Comparison of ENCODE assay signal across 25 cellular contexts in the genomic region with DNA sequence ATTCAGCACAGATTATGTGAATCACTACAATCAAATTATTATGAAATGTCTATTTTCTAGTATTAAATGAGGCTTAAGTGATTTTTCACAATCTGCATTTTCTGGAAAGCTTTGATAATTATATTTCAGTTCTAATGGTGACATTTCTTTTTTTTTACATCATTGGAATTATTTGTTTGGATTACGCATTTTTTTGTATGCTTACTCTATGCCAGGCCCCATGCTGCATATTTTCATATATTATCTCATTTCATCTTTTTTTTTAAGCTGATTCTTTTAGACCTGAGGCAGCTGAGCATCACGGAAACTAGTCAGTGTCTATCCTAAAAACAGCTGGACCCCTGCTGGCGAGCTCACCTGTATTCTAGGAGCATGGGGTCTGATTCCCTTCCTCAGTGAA.
"Had no signal": no experiment of that assay in that cellular context is flagged by ENCODE, and none has a peak within 500 bp of the region (broad histone marks: within the 10 kb centered on the region; RNA-seq: fewer than 3 reads in every experiment).

No MANE protein-coding gene starts in this region.

- ATAC-seq: activated CD8-positive, alpha-beta memory T cell treated with anti-CD3 and anti-CD28 coated beads, Interleukin-2, amount 10 ng/mL, durations not matched to agents 7 days and 5 days; activated CD8-positive, alpha-beta T cell treated with anti-CD3 and anti-CD28 coated beads for 36 hours; activated T-helper 17 cell treated with anti-CD3 and anti-CD28 coated beads, Interleukin-2, amount 50 U/mL, for 72 hours; left ventricle myocardium superior; naive thymus-derived CD8-positive, alpha-beta T cell; sciatic nerve; stimulated activated effector memory CD8-positive, alpha-beta T cell treated with anti-CD3 and anti-CD28 coated beads, Interleukin-12 subunit alpha, Interleukin-12 subunit beta, amount 100 ng/mL, for 72 hours; stimulated activated naive CD8-positive, alpha-beta T cell treated with anti-CD3 and anti-CD28 coated beads, Interleukin-15, amount 100 ng/mL, for 72 hours had no signal

- H3K9ac ChIP-seq: neural progenitor cell had no signal

- FAIRE-seq: frontal cortex, small intestine had no signal

- H3K4me2 ChIP-seq: neural progenitor cell had no signal

- H3K36me3 ChIP-seq: breast epithelium, neural progenitor cell, suprapubic skin, transverse colon, uterus had no signal

- H2AFZ ChIP-seq: neural progenitor cell had no signal

- H3K27ac ChIP-seq: breast epithelium, coronary artery, epithelial cell of prostate, neural progenitor cell, suprapubic skin, transverse colon, uterus had no signal

- DNase-seq: activated CD4-positive, alpha-beta T cell treated with anti-CD3 and anti-CD28 coated beads, Interleukin-2, amount 10 ng/mL, durations not matched to agents 24 days and 14 days; activated CD8-positive, alpha-beta memory T cell treated with anti-CD3 and anti-CD28 coated beads, Interleukin-2, amount 10 ng/mL, durations not matched to agents 7 days and 5 days; activated CD8-positive, alpha-beta T cell treated with anti-CD3 and anti-CD28 coated beads for 36 hours; activated naive CD8-positive, alpha-beta T cell treated with anti-CD3 and anti-CD28 coated beads for 36 hours; activated T-cell treated with anti-CD3 and anti-CD28 coated beads, Interleukin-2, amount 50 U/mL, for 1 hour; amniotic stem cell; glutamatergic neuron; hippocampal formation; left ventricle myocardium superior; mammary epithelial cell; naive thymus-derived CD8-positive, alpha-beta T cell; small intestine; stimulated activated CD4-positive, alpha-beta T cell treated with anti-CD3 and anti-CD28 coated beads, Interleukin-2, amount 100 ng/mL, for 24 hours; stimulated activated naive CD8-positive, alpha-beta T cell treated with anti-CD3 and anti-CD28 coated beads, Interleukin-15, amount 100 ng/mL, for 72 hours; transverse colon; uterus had no signal

- H3K9me3 ChIP-seq: breast epithelium, suprapubic skin, transverse colon, uterus had no signal

- H3K4me1 ChIP-seq: uterus had no signal

- H3K4me3 ChIP-seq: breast epithelium, coronary artery, neural progenitor cell, suprapubic skin, transverse colon, uterus had no signal

- H3K27me3 ChIP-seq: breast epithelium, neural progenitor cell, suprapubic skin, transverse colon, uterus had no signal
